ENCODE assay signal across 16 cellular contexts in genomic region chr7:43372656-43373355, GRCh38.
"Had no signal": no experiment of that assay in that cellular context is flagged by ENCODE, and none has a peak within 500 bp of the region (broad histone marks: within the 10 kb centered on the region; RNA-seq: fewer than 3 reads in every experiment).

No MANE protein-coding gene starts in this region.

- H3K4me3 Mint-ChIP-seq: activated CD8-positive, alpha-beta T cell treated with anti-CD3 and anti-CD28 coated beads for 36 hours; activated T-cell treated with anti-CD3 and anti-CD28 coated beads, Interleukin-2, amount 50 U/mL, for 4 hours; naive thymus-derived CD4-positive, alpha-beta T cell; stimulated activated effector memory CD8-positive, alpha-beta T cell treated with anti-CD3 and anti-CD28 coated beads, Interleukin-12 subunit alpha, Interleukin-12 subunit beta, amount 100 ng/mL, for 72 hours had no signal

- ATAC-seq: activated CD8-positive, alpha-beta T cell treated with anti-CD3 and anti-CD28 coated beads for 36 hours; activated T-cell treated with anti-CD3 and anti-CD28 coated beads, Interleukin-2, amount 50 U/mL, for 4 hours; gastroesophageal sphincter; mucosa of descending colon; naive thymus-derived CD4-positive, alpha-beta T cell; stimulated activated effector memory CD8-positive, alpha-beta T cell treated with anti-CD3 and anti-CD28 coated beads, Interleukin-12 subunit alpha, Interleukin-12 subunit beta, amount 100 ng/mL, for 72 hours had no signal

- H3K36me3 Mint-ChIP-seq: stimulated activated effector memory CD8-positive, alpha-beta T cell treated with anti-CD3 and anti-CD28 coated beads, Interleukin-12 subunit alpha, Interleukin-12 subunit beta, amount 100 ng/mL, for 72 hours had no signal

- DNase-seq: activated CD4-positive, alpha-beta T cell treated with anti-CD3 and anti-CD28 coated beads for 4 hours; activated CD8-positive, alpha-beta T cell treated with anti-CD3 and anti-CD28 coated beads for 36 hours; activated effector memory CD4-positive, alpha-beta T cell treated with Interleukin-2 at 50 U/mL for 16 hours; activated naive CD4-positive, alpha-beta T cell treated with anti-CD3 and anti-CD28 coated beads, Interleukin-2, amount 50 U/mL, for 16 hours; activated T-cell treated with anti-CD3 and anti-CD28 coated beads, Interleukin-2, amount 50 U/mL, for 4 hours; adrenal gland; caudate nucleus; colonic mucosa; effector CD4-positive, alpha-beta T cell; esophagus squamous epithelium; islet precursor cell; mucosa of descending colon; naive thymus-derived CD4-positive, alpha-beta T cell had no signal

- H3K9me3 Mint-ChIP-seq: activated CD8-positive, alpha-beta T cell treated with anti-CD3 and anti-CD28 coated beads for 36 hours; activated T-cell treated with anti-CD3 and anti-CD28 coated beads, Interleukin-2, amount 50 U/mL, for 4 hours; stimulated activated effector memory CD8-positive, alpha-beta T cell treated with anti-CD3 and anti-CD28 coated beads, Interleukin-12 subunit alpha, Interleukin-12 subunit beta, amount 100 ng/mL, for 72 hours had no signal

- H3K4me3 ChIP-seq: adrenal gland, colonic mucosa, esophagus squamous epithelium, gastroesophageal sphincter, mucosa of descending colon, thoracic aorta had no signal

- H3K27ac Mint-ChIP-seq: activated CD8-positive, alpha-beta T cell treated with anti-CD3 and anti-CD28 coated beads for 36 hours; naive thymus-derived CD4-positive, alpha-beta T cell; stimulated activated effector memory CD8-positive, alpha-beta T cell treated with anti-CD3 and anti-CD28 coated beads, Interleukin-12 subunit alpha, Interleukin-12 subunit beta, amount 100 ng/mL, for 72 hours had no signal

- H3K4me1 Mint-ChIP-seq: naive thymus-derived CD4-positive, alpha-beta T cell; stimulated activated effector memory CD8-positive, alpha-beta T cell treated with anti-CD3 and anti-CD28 coated beads, Interleukin-12 subunit alpha, Interleukin-12 subunit beta, amount 100 ng/mL, for 72 hours had no signal
